13 cellular contexts compared by ENCODE assay signal in genomic region chr12:121238086-121238485, GRCh38. TPM values are rescaled to one million over a fixed set of nuclear protein-coding genes. Genes with fewer than 3 reads are reported as not detected.
DNase-seq lines count a peak whose midpoint lies in the region; ATAC-seq and TF ChIP-seq lines count a peak whose summit lies in the region.
"Had no signal": no experiment of that assay in that cellular context is flagged by ENCODE, and none has a peak within 500 bp of the region (broad histone marks: within the 10 kb centered on the region; RNA-seq: fewer than 3 reads in every experiment).

No MANE protein-coding gene starts in this region.

- H3K27ac ChIP-seq in 22Rv1 (peak overlapping the region; percentile 30), iPS-20b (ENCODE audit: low read length) (no peak overlapping the region)
- H3K27ac ChIP-seq: SJCRH30 had no signal

- H3K36me3 Mint-ChIP-seq in CD14-positive monocyte: peaks cover 51 to 74% of the 10 kb centered on the region in 2 donors
- H3K36me3 Mint-ChIP-seq in activated naive CD4-positive, alpha-beta T cell treated with anti-CD3 and anti-CD28 coated beads for 36 hours (ENCODE audit: low read depth): peaks cover 26% of the 10 kb centered on the region

- H3K9ac ChIP-seq in iPS-20b (ENCODE audit: low read depth, low read length): peak overlapping the region; percentile 17; the same call in 1 of the 2 replicates

- DNase-seq in CD14-positive monocyte (ENCODE audit: low spot score) (no peak), SHP77 treated with DMSO at 0.1 percent for 48 hours (lab: John Stamatoyannopoulos, UW) (peak; percentile 70), AG08395 (ENCODE audit: low spot score) (no peak)
- no peak for DNase-seq in activated naive CD4-positive, alpha-beta T cell treated with anti-CD3 and anti-CD28 coated beads for 36 hours
- DNase-seq: heart right ventricle, NCI-H1930 had no signal

- no peak for ATAC-seq in GM19467 (IDR thresholded peaks at IDR 0.05; ENCODE audit: unreplicated experiment)
- no peak for ATAC-seq in HG03139 (IDR thresholded peaks at IDR 0.05; ENCODE audit: unreplicated experiment)
- ATAC-seq: heart right ventricle had no signal

- H3K4me3 Mint-ChIP-seq in CD14-positive monocyte: no peak overlapping the region
- H3K4me3 Mint-ChIP-seq in activated naive CD4-positive, alpha-beta T cell treated with anti-CD3 and anti-CD28 coated beads for 36 hours: no peak overlapping the region

- peaks cover 6% of the 10 kb centered on the region; the same call in 1 of the 2 replicates for H3K4me1 ChIP-seq in iPS-20b (ENCODE audit: insufficient read depth, low read length)
- H3K4me1 ChIP-seq: HAP-1 had no signal

- peaks cover 17% of the 10 kb centered on the region for H3K36me3 ChIP-seq in iPS-20b (ENCODE audit: insufficient read depth, low read depth, low read length)
- H3K36me3 ChIP-seq: SJCRH30 had no signal

- CTCF ChIA-PET in activated naive CD4-positive, alpha-beta T cell treated with anti-CD3 and anti-CD28 coated beads for 36 hours (lab: Charles Lee): interaction anchor here (0.6 to 1.4 kb wide), 3 partner anchors 177 to 1149 kb away, joined by 3 to 7 read pairs (median 5); no protein-coding TSS in a partner anchor

- H3K4me1 Mint-ChIP-seq in CD14-positive monocyte: peaks cover 48% of the 10 kb centered on the region
- peaks cover 34% of the 10 kb centered on the region for H3K4me1 Mint-ChIP-seq in activated naive CD4-positive, alpha-beta T cell treated with anti-CD3 and anti-CD28 coated beads for 36 hours (ENCODE audit: low read depth)

- H3K4me3 ChIP-seq in iPS-20b (ENCODE audit: low read length): no peak overlapping the region
- H3K4me3 ChIP-seq: HAP-1, heart right ventricle, right lobe of liver, SJCRH30 had no signal

- peaks cover 0 to 2% (median 0%) of the 10 kb centered on the region in 3 donors for H3K27me3 Mint-ChIP-seq in CD14-positive monocyte (ENCODE audit: low read depth in 3 of 3)
- H3K27me3 Mint-ChIP-seq in activated naive CD4-positive, alpha-beta T cell treated with anti-CD3 and anti-CD28 coated beads for 36 hours (ENCODE audit: low read depth): no peaks in the 10 kb centered on the region

- no peaks in the 10 kb centered on the region for H3K9me3 ChIP-seq in iPS-20b (ENCODE audit: insufficient read depth, low read depth, low read length)
- H3K9me3 ChIP-seq: HAP-1, heart right ventricle, right lobe of liver, SJCRH30 had no signal

- H3K9me3 Mint-ChIP-seq in CD14-positive monocyte: no peaks in the 10 kb centered on the region
- H3K9me3 Mint-ChIP-seq in activated naive CD4-positive, alpha-beta T cell treated with anti-CD3 and anti-CD28 coated beads for 36 hours: no peaks in the 10 kb centered on the region

- intact Hi-C loops in CD14-positive monocyte (cut with micrococcal nuclease): loop anchor here in 1 of 2 donors (10.0 kb wide), 1 partner anchor 233 kb away; no protein-coding TSS in a partner anchor
- intact Hi-C loops in activated naive CD4-positive, alpha-beta T cell treated with anti-CD3 and anti-CD28 coated beads for 36 hours (cut with micrococcal nuclease): no loop called here

- no peaks in the 10 kb centered on the region for H3K27me3 ChIP-seq in iPS-20b (ENCODE audit: insufficient read depth, low read length)
- H3K27me3 ChIP-seq: heart right ventricle, right lobe of liver, SJCRH30 had no signal

- peak overlapping the region in 6 of 7 donors; percentile 8 to 70 (median 52) for H3K27ac Mint-ChIP-seq in CD14-positive monocyte
- no peak overlapping the region for H3K27ac Mint-ChIP-seq in activated naive CD4-positive, alpha-beta T cell treated with anti-CD3 and anti-CD28 coated beads for 36 hours

- no peak for TF ChIP-seq CTCF in 22Rv1 (IDR thresholded peaks at IDR 0.05)
- no peak for TF ChIP-seq CTCF in CD14-positive monocyte (IDR thresholded peaks at IDR 0.05)

RNA-seq across cellular contexts. Expression of gene P2RX4, which starts 28.2 kb away (rescaled TPM):
- 10 to 100 TPM; 61.8 to 74.7 TPM for polyA plus RNA-seq in CD14-positive monocyte
- 10 to 100 TPM; 14.2 to 18.0 TPM for total RNA-seq in activated naive CD4-positive, alpha-beta T cell treated with anti-CD3 and anti-CD28 coated beads for 36 hours

RNA-seq across cellular contexts. Expression of gene CAMKK2, which starts 58.4 kb away (rescaled TPM):
- polyA plus RNA-seq in CD14-positive monocyte: 10 to 100 TPM; 55.6 to 71.0 TPM
- total RNA-seq in activated naive CD4-positive, alpha-beta T cell treated with anti-CD3 and anti-CD28 coated beads for 36 hours: 10 to 100 TPM; 14.8 to 18.8 TPM
